Comparison of ENCODE assay signal across 30 cellular contexts in genomic region chr7:34312624-34313023, GRCh38.
"Had no signal": no experiment of that assay in that cellular context is flagged by ENCODE, and none has a peak within 500 bp of the region (broad histone marks: within the 10 kb centered on the region; RNA-seq: fewer than 3 reads in every experiment).

No MANE protein-coding gene starts in this region.

- H3K4me2 ChIP-seq: neural progenitor cell had no signal

- DNase-seq: naive thymus-derived CD4-positive, alpha-beta T cell; natural killer cell; occipital lobe; ovary; posterior cingulate gyrus; psoas muscle; right cardiac atrium; right lobe of liver; sigmoid colon; small intestine; stimulated activated CD4-positive, alpha-beta T cell treated with anti-CD3 and anti-CD28 coated beads, Interleukin-15, amount 100 ng/mL, for 24 hours; stimulated activated CD4-positive, alpha-beta T cell treated with anti-CD3 and anti-CD28 coated beads, Interleukin-2, amount 100 ng/mL, for 24 hours; stimulated activated CD4-positive, alpha-beta T cell treated with anti-CD3 and anti-CD28 coated beads, Interleukin-2, amount 100 ng/mL, for 48 hours; stimulated activated CD4-positive, alpha-beta T cell treated with anti-CD3 and anti-CD28 coated beads, Interleukin-4, amount 100 ng/mL, for 4 hours; stimulated activated CD8-positive, alpha-beta memory T cell treated with anti-CD3 and anti-CD28 coated beads, Interleukin-4, amount 100 ng/mL, for 48 hours; stimulated activated naive CD4-positive, alpha-beta T cell; stimulated activated naive CD8-positive, alpha-beta T cell treated with anti-CD3 and anti-CD28 coated beads, Interleukin-15, amount 100 ng/mL, for 72 hours; stimulated activated naive CD8-positive, alpha-beta T cell treated with anti-CD3 and anti-CD28 coated beads, Interleukin-15, Interleukin-2, amounts not matched to agents 100 U/mL and 50 U/mL, for 24 hours; testis; tibial artery; transverse colon; upper lobe of right lung; uterus had no signal

- H3K79me2 ChIP-seq: parathyroid adenoma had no signal

- H3K9me3 ChIP-seq: ovary, psoas muscle, right lobe of liver, suprapubic skin, testis, upper lobe of right lung, uterus had no signal

- H3K27me3 ChIP-seq: neural progenitor cell, ovary, right lobe of liver, sigmoid colon, suprapubic skin, testis, tibial artery, transverse colon, upper lobe of right lung, uterus had no signal

- H3K4me1 ChIP-seq: neural progenitor cell, parathyroid adenoma, psoas muscle, right lobe of liver, sigmoid colon, suprapubic skin, testis, tibial artery, upper lobe of right lung, uterus had no signal

- H3K4me3 Mint-ChIP-seq: naive thymus-derived CD4-positive, alpha-beta T cell; natural killer cell; nephron; neural progenitor cell; stimulated activated memory B cell treated with anti-CD40 and anti-IgM and Interleukin-4, amounts not matched to agents 10 μg/mL and 1 μg/mL and 100 μg/mL, for 72 hours; stimulated activated naive CD8-positive, alpha-beta T cell treated with anti-CD3 and anti-CD28 coated beads, Interleukin-15, amount 100 ng/mL, for 72 hours; type B pancreatic cell had no signal

- ATAC-seq: naive thymus-derived CD4-positive, alpha-beta T cell; natural killer cell; psoas muscle; right cardiac atrium; right lobe of liver; stimulated activated memory B cell treated with anti-CD40 and anti-IgM and Interleukin-4, amounts not matched to agents 10 μg/mL and 1 μg/mL and 100 μg/mL, for 72 hours; stimulated activated naive CD8-positive, alpha-beta T cell treated with anti-CD3 and anti-CD28 coated beads, Interleukin-15, amount 100 ng/mL, for 72 hours; stimulated activated naive CD8-positive, alpha-beta T cell treated with anti-CD3 and anti-CD28 coated beads, Interleukin-15, Interleukin-2, amounts not matched to agents 100 U/mL and 50 U/mL, for 24 hours; upper lobe of right lung had no signal

- FAIRE-seq: small intestine had no signal

- H2AFZ ChIP-seq: neural progenitor cell, parathyroid adenoma had no signal

- H3K9ac ChIP-seq: neural progenitor cell, parathyroid adenoma had no signal

- H3K4me1 Mint-ChIP-seq: naive thymus-derived CD4-positive, alpha-beta T cell; natural killer cell; nephron; neural progenitor cell; stimulated activated memory B cell treated with anti-CD40 and anti-IgM and Interleukin-4, amounts not matched to agents 10 μg/mL and 1 μg/mL and 100 μg/mL, for 72 hours; stimulated activated naive CD8-positive, alpha-beta T cell treated with anti-CD3 and anti-CD28 coated beads, Interleukin-15, amount 100 ng/mL, for 72 hours had no signal

- H3K27me3 Mint-ChIP-seq: progenitor cell of endocrine pancreas; stimulated activated memory B cell treated with anti-CD40 and anti-IgM and Interleukin-4, amounts not matched to agents 10 μg/mL and 1 μg/mL and 100 μg/mL, for 72 hours; stimulated activated naive CD8-positive, alpha-beta T cell treated with anti-CD3 and anti-CD28 coated beads, Interleukin-15, amount 100 ng/mL, for 72 hours; type B pancreatic cell had no signal

- H3K4me3 ChIP-seq: neural progenitor cell, ovary, psoas muscle, right lobe of liver, sigmoid colon, suprapubic skin, testis, tibial artery, transverse colon, upper lobe of right lung, uterus had no signal

- H3K27ac ChIP-seq: neural progenitor cell, ovary, parathyroid adenoma, psoas muscle, right lobe of liver, sigmoid colon, suprapubic skin, testis, tibial artery, transverse colon, upper lobe of right lung, uterus had no signal

- H3K27ac Mint-ChIP-seq: naive thymus-derived CD4-positive, alpha-beta T cell; natural killer cell; nephron; neural progenitor cell; progenitor cell of endocrine pancreas; stimulated activated memory B cell treated with anti-CD40 and anti-IgM and Interleukin-4, amounts not matched to agents 10 μg/mL and 1 μg/mL and 100 μg/mL, for 72 hours; stimulated activated naive CD8-positive, alpha-beta T cell treated with anti-CD3 and anti-CD28 coated beads, Interleukin-15, amount 100 ng/mL, for 72 hours; type B pancreatic cell had no signal

- H3K36me3 ChIP-seq: ovary, right lobe of liver, sigmoid colon, suprapubic skin, tibial artery, transverse colon, upper lobe of right lung, uterus had no signal

- H3K36me3 Mint-ChIP-seq: natural killer cell; neural progenitor cell; stimulated activated memory B cell treated with anti-CD40 and anti-IgM and Interleukin-4, amounts not matched to agents 10 μg/mL and 1 μg/mL and 100 μg/mL, for 72 hours; type B pancreatic cell had no signal
